In the genomic region with DNA sequence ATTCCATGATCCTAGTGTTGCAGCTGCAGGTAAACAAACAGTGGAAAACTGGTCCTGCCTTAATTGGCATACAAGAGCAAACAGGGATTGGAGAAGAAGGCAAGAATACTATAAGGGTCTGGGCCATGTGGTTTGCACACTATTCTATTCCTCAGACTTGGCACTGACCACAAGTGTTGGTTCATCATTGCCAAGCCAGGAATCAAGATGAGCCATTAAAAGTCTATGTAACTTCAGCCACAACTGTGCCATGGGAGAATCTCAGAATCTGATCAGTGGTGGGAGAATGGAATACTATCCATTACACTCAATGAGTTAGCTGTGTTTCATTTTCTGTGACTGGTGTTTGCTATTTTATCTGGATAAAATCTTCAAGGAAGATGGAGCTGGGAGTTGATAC, we compare ENCODE assay signal across 34 cellular contexts. TPM values are rescaled to one million over a fixed set of nuclear protein-coding genes. Genes with fewer than 3 reads are reported as not detected.
"Had no signal": no experiment of that assay in that cellular context is flagged by ENCODE, and none has a peak within 500 bp of the region (broad histone marks: within the 10 kb centered on the region; RNA-seq: fewer than 3 reads in every experiment).

No MANE protein-coding gene starts in this region.

- H3K4me3 Mint-ChIP-seq: naive thymus-derived CD4-positive, alpha-beta T cell; natural killer cell; nephron progenitor cell; neural crest cell; stimulated activated memory B cell treated with anti-CD40 and anti-IgM and Interleukin-4, amounts not matched to agents 10 μg/mL and 1 μg/mL and 100 μg/mL, for 72 hours; stimulated activated naive CD8-positive, alpha-beta T cell treated with anti-CD3 and anti-CD28 coated beads, Interleukin-15, amount 100 ng/mL, for 72 hours; type B pancreatic cell had no signal

- H3K36me3 Mint-ChIP-seq: naive thymus-derived CD4-positive, alpha-beta T cell; natural killer cell; stimulated activated memory B cell treated with anti-CD40 and anti-IgM and Interleukin-4, amounts not matched to agents 10 μg/mL and 1 μg/mL and 100 μg/mL, for 72 hours; type B pancreatic cell had no signal

- H3K4me1 ChIP-seq: pancreas, prostate gland, sigmoid colon, spleen, suprapubic skin, testis, tibial artery, transverse colon, upper lobe of right lung, uterus had no signal

- H3K9me3 Mint-ChIP-seq: natural killer cell; nephron progenitor cell; stimulated activated memory B cell treated with anti-CD40 and anti-IgM and Interleukin-4, amounts not matched to agents 10 μg/mL and 1 μg/mL and 100 μg/mL, for 72 hours; stimulated activated naive CD8-positive, alpha-beta T cell treated with anti-CD3 and anti-CD28 coated beads, Interleukin-15, amount 100 ng/mL, for 72 hours; type B pancreatic cell had no signal

- H3K27ac Mint-ChIP-seq: naive thymus-derived CD4-positive, alpha-beta T cell; natural killer cell; stimulated activated memory B cell treated with anti-CD40 and anti-IgM and Interleukin-4, amounts not matched to agents 10 μg/mL and 1 μg/mL and 100 μg/mL, for 72 hours; stimulated activated naive CD8-positive, alpha-beta T cell treated with anti-CD3 and anti-CD28 coated beads, Interleukin-15, amount 100 ng/mL, for 72 hours; type B pancreatic cell had no signal

- H3K4me3 ChIP-seq: pancreas, prostate gland, right lobe of liver, sigmoid colon, skin epidermis, smooth muscle cell, spleen, suprapubic skin, testis, tibial artery, transverse colon, upper lobe of right lung, uterus had no signal

- H3K4me1 Mint-ChIP-seq: natural killer cell; nephron progenitor cell; neural crest cell; stimulated activated memory B cell treated with anti-CD40 and anti-IgM and Interleukin-4, amounts not matched to agents 10 μg/mL and 1 μg/mL and 100 μg/mL, for 72 hours; stimulated activated naive CD8-positive, alpha-beta T cell treated with anti-CD3 and anti-CD28 coated beads, Interleukin-15, amount 100 ng/mL, for 72 hours had no signal

- H3K27ac ChIP-seq: neutrophil, pancreas, prostate gland, right lobe of liver, sigmoid colon, skin epidermis, spleen, suprapubic skin, testis, tibial artery, transverse colon, upper lobe of right lung, uterus had no signal

- ATAC-seq: naive thymus-derived CD4-positive, alpha-beta T cell; natural killer cell; pancreas; right cardiac atrium; right lobe of liver; stimulated activated memory B cell treated with anti-CD40 and anti-IgM and Interleukin-4, amounts not matched to agents 10 μg/mL and 1 μg/mL and 100 μg/mL, for 72 hours; stimulated activated naive CD8-positive, alpha-beta T cell treated with anti-CD3 and anti-CD28 coated beads, Interleukin-15, amount 100 ng/mL, for 72 hours; stimulated activated naive CD8-positive, alpha-beta T cell treated with anti-CD3 and anti-CD28 coated beads, Interleukin-15, Interleukin-2, amounts not matched to agents 100 U/mL and 50 U/mL, for 24 hours; upper lobe of right lung had no signal

- H3K27me3 Mint-ChIP-seq: type B pancreatic cell had no signal

- DNase-seq: naive thymus-derived CD4-positive, alpha-beta T cell; natural killer cell; nephron progenitor cell; nucleus accumbens; pancreas; right cardiac atrium; right lobe of liver; sigmoid colon; spleen; stimulated activated CD4-positive, alpha-beta T cell treated with anti-CD3 and anti-CD28 coated beads, Interleukin-12 subunit alpha, Interleukin-12 subunit beta, amount 100 ng/mL, for 4 hours; stimulated activated CD4-positive, alpha-beta T cell treated with anti-CD3 and anti-CD28 coated beads, Interleukin-1b, Interleukin-23, amount 100 ng/mL, for 48 hours; stimulated activated CD4-positive, alpha-beta T cell treated with anti-CD3 and anti-CD28 coated beads, Interleukin-4, amount 100 ng/mL, for 1 hour; stimulated activated CD4-positive, alpha-beta T cell treated with anti-CD3 and anti-CD28 coated beads, Interleukin-4, amount 100 ng/mL, for 4 hours; stimulated activated CD8-positive, alpha-beta memory T cell treated with anti-CD3 and anti-CD28 coated beads, Interleukin-4, amount 100 ng/mL, for 48 hours; stimulated activated naive CD4-positive, alpha-beta T cell; stimulated activated naive CD8-positive, alpha-beta T cell treated with anti-CD3 and anti-CD28 coated beads, Interleukin-15, amount 100 ng/mL, for 72 hours; stimulated activated naive CD8-positive, alpha-beta T cell treated with anti-CD3 and anti-CD28 coated beads, Interleukin-15, Interleukin-2, amounts not matched to agents 100 U/mL and 50 U/mL, for 24 hours; substantia nigra; testis; tibial artery; transverse colon; upper lobe of right lung; uterus had no signal

- H3K9me3 ChIP-seq: neutrophil, pancreas, prostate gland, right lobe of liver, sigmoid colon, spleen, suprapubic skin, testis, tibial artery, transverse colon, upper lobe of right lung, uterus had no signal

- H3K36me3 ChIP-seq: neutrophil, pancreas, prostate gland, right lobe of liver, sigmoid colon, spleen, suprapubic skin, tibial artery, transverse colon, upper lobe of right lung, uterus had no signal

- H3K4me2 ChIP-seq: smooth muscle cell had no signal

- H3K27me3 ChIP-seq: neutrophil, right lobe of liver, sigmoid colon, suprapubic skin, testis, tibial artery, transverse colon, upper lobe of right lung, uterus had no signal

RNA-seq across cellular contexts. Expression of gene FCER1A, which starts 26.2 kb away (rescaled TPM):
- total RNA-seq: neural crest cell, omental fat pad, osteocyte, pulmonary artery endothelial cell, smooth muscle cell had no signal
- polyA plus RNA-seq: right cardiac atrium, smooth muscle cell had no signal
